Comparison of ENCODE assay signal across 14 cellular contexts in genomic region chr4:104493071-104493831, GRCh38. TPM values are rescaled to one million over a fixed set of nuclear protein-coding genes. Genes with fewer than 3 reads are reported as not detected.
DNase-seq lines count a peak whose midpoint lies in the region; ATAC-seq, FAIRE-seq and TF ChIP-seq lines count a peak whose summit lies in the region.
"Had no signal": no experiment of that assay in that cellular context is flagged by ENCODE, and none has a peak within 500 bp of the region (broad histone marks: within the 10 kb centered on the region; RNA-seq: fewer than 3 reads in every experiment).

No MANE protein-coding gene starts in this region.

- H3F3A ChIP-seq in MM.1S (ENCODE audit: insufficient read depth, low read length) = peaks cover 72% of the 10 kb centered on the region

- no peaks in the 10 kb centered on the region for H3K36me3 ChIP-seq in MM.1S (replicated peaks; ENCODE audit: insufficient read depth, low read length)
- no peaks in the 10 kb centered on the region for H3K36me3 ChIP-seq in pancreas

- H3K4me1 ChIP-seq in MM.1S (ENCODE audit: low read length) = peaks cover 12% of the 10 kb centered on the region
- peaks cover 0 to 26% (median 13%) of the 10 kb centered on the region in 3 donors for H3K4me1 ChIP-seq in pancreas

- peak overlapping the region; percentile 69 for H3K9ac ChIP-seq in MM.1S (ENCODE audit: low read length)

- H3K4me2 ChIP-seq in MM.1S (ENCODE audit: low read depth, low read length) = peak overlapping the region; percentile 75

- peaks cover 49% of the 10 kb centered on the region for H3K79me2 ChIP-seq in MM.1S (ENCODE audit: low read length)

- no peaks in the 10 kb centered on the region for H3K9me2 ChIP-seq in MM.1S (replicated peaks; ENCODE audit: insufficient read depth, low read length)

- WGBS in pancreas, 2 donors = 48 to 58% methylated on average over 3 of the region's 3 CpGs

- intact Hi-C loops in pancreas (cut with DNase I) = no loop called here

- DNase-seq in G401 (ENCODE audit: low spot score) (peak; percentile 32), MM.1S (peak; percentile 34), globus pallidus (ENCODE audit: low spot score) (peak; percentile 70), pancreas (no peak), GDM1 (lab: John Stamatoyannopoulos, UW) (no peak), dedifferentiated amniotic fluid mesenchymal stem cell (ENCODE audit: extremely low spot score) (no peak), ureter (ENCODE audit: low spot score) (no peak), KBM-7 (no peak)
- DNase-seq: activated CD4-positive, alpha-beta T cell treated with anti-CD3 and anti-CD28 coated beads for 4 hours; COR-L47; cortex of kidney; IMR-90; NCI-H2171; SIG-M5 had no signal

- no peak for TF ChIP-seq CTCF in MM.1S (IDR thresholded peaks at IDR 0.05; ENCODE audit: low read length)
- no peak for TF ChIP-seq CTCF in pancreas (IDR thresholded peaks at IDR 0.05)

- no peak for FAIRE-seq in pancreas (lab: Jason Lieb, UNC)

- H3K27me3 ChIP-seq in MM.1S (replicated peaks; ENCODE audit: insufficient read depth, low read length) (no peaks in the 10 kb centered on the region), pancreas (no peaks in the 10 kb centered on the region)

- peak overlapping the region; percentile 68 for H3K4me3 ChIP-seq in MM.1S (ENCODE audit: low read length)
- H3K4me3 ChIP-seq in pancreas = peak overlapping the region in 2 of 4 donors; percentile 56 to 60

- H2AFZ ChIP-seq in MM.1S (ENCODE audit: low read length) = no peak overlapping the region

- H3K27ac ChIP-seq in MM.1S (ENCODE audit: low read length) (peak overlapping the region; percentile 90; the same call in 1 of the 2 replicates), pancreas (peak overlapping the region in 3 of 4 donors; percentile 40 to 92 (median 92))

- no peak for ATAC-seq in pancreas

- in situ Hi-C loops in G401 (cut with HindIII; ENCODE audit: low sequenced_read_pairs) (no loop called here), KBM-7 (cut with MboI; ENCODE audit: low pct_unique_long_range_greater_than_20kb, low sequenced_read_pairs) (no loop called here)

- no peaks in the 10 kb centered on the region for H3K9me3 ChIP-seq in MM.1S (replicated peaks; ENCODE audit: insufficient read depth, low read length)
- no peaks in the 10 kb centered on the region for H3K9me3 ChIP-seq in pancreas

- H4K20me1 ChIP-seq in MM.1S (ENCODE audit: insufficient read depth, low read length) = no peaks in the 10 kb centered on the region

RNA-seq across cellular contexts. Expression of gene CXXC4, which starts 1.4 kb away (rescaled TPM):
- 1.9 and 2.8 TPM in 2 replicates for total RNA-seq in G401 (2014; rRNA removed; shearing (Covaris generic))
- total RNA-seq in pancreas = 1 to 10 TPM; 1.6 to 5.9 (median 3.7) TPM
- 1 to 10 TPM; 1.9 to 3.5 TPM for polyA plus RNA-seq in pancreas
- total RNA-seq in ureter = 1.4 TPM
- total RNA-seq: IMR-90 had no signal
- polyA plus RNA-seq: IMR-90 had no signal

Comparison
In these comparisons a context has a peak if more than half of its experiments do, and no peak if none do; other contexts are left out.
1. DNase-seq: peak in G401 (single experiment), MM.1S (single experiment) and globus pallidus (single experiment); none in pancreas (0 of 6), GDM1 (single experiment), dedifferentiated amniotic fluid mesenchymal stem cell (single experiment), ureter (single experiment) and KBM-7 (single experiment).